ENCODE assay signal across 27 cellular contexts in genomic region chr13:46496086-46496485, GRCh38. TPM values are rescaled to one million over a fixed set of nuclear protein-coding genes. Genes with fewer than 3 reads are reported as not detected.
DNase-seq lines count a peak whose midpoint lies in the region; ATAC-seq and TF ChIP-seq lines count a peak whose summit lies in the region.
"Had no signal": no experiment of that assay in that cellular context is flagged by ENCODE, and none has a peak within 500 bp of the region (broad histone marks: within the 10 kb centered on the region; RNA-seq: fewer than 3 reads in every experiment).

No MANE protein-coding gene starts in this region.

- H3K36me3 ChIP-seq in GM23248 (ENCODE audit: low read depth) = no peaks in the 10 kb centered on the region
- no peaks in the 10 kb centered on the region for H3K36me3 ChIP-seq in ascending aorta
- H3K36me3 ChIP-seq in hepatocyte (replicated peaks; ENCODE audit: insufficient read depth, low read depth) = no peaks in the 10 kb centered on the region
- no peaks in the 10 kb centered on the region for H3K36me3 ChIP-seq in tibial artery
- H3K36me3 ChIP-seq in esophagus squamous epithelium = no peaks in the 10 kb centered on the region

- no peak for TF ChIP-seq POLR2A in esophagus squamous epithelium (IDR thresholded peaks at IDR 0.05)

- H2AFZ ChIP-seq in GM23248 = 0 out of 2 replicates have a peak overlapping the region, but pooled peaks have one; percentile 7
- no peak overlapping the region for H2AFZ ChIP-seq in hepatocyte

- POLR2A ChIA-PET in activated CD8-positive, alpha-beta T cell treated with anti-CD3 and anti-CD28 coated beads, Interleukin-2, amount 10 ng/mL, durations not matched to agents 7 days and 5 days (lab: Charles Lee) = no interaction called here

- H3K9ac ChIP-seq in GM23248 = no peak overlapping the region

- no peaks in the 10 kb centered on the region for H3K79me2 ChIP-seq in GM23248 (ENCODE audit: insufficient read depth)
- H3K79me2 ChIP-seq in hepatocyte = no peaks in the 10 kb centered on the region

- intact Hi-C loops in ascending aorta (cut with DNase I) = loop anchor here (5.0 kb wide), 1 partner anchor 36 kb away; no protein-coding TSS in a partner anchor
- intact Hi-C loops in tibial artery (cut with DNase I; ENCODE audit: low total_unique reads) = loop anchor here (5.0 kb wide), 1 partner anchor 41 kb away; no protein-coding TSS in a partner anchor
- intact Hi-C loops in esophagus squamous epithelium (cut with DNase I) = no loop called here

- H3K9me3 ChIP-seq in GM23248 (ENCODE audit: low read depth) = no peaks in the 10 kb centered on the region
- H3K9me3 ChIP-seq in ascending aorta = no peaks in the 10 kb centered on the region
- H3K9me3 ChIP-seq in hepatocyte (ENCODE audit: low read depth) = no peaks in the 10 kb centered on the region
- no peaks in the 10 kb centered on the region for H3K9me3 ChIP-seq in tibial artery
- H3K9me3 ChIP-seq in esophagus squamous epithelium = no peaks in the 10 kb centered on the region
- H3K9me3 ChIP-seq: A549 had no signal

- H3K9me2 ChIP-seq in GM23248 (ENCODE audit: insufficient read depth) = no peaks in the 10 kb centered on the region
- no peaks in the 10 kb centered on the region for H3K9me2 ChIP-seq in hepatocyte (replicated peaks; ENCODE audit: insufficient read depth)

- H3K27ac Mint-ChIP-seq in activated CD8-positive, alpha-beta T cell treated with anti-CD3 and anti-CD28 coated beads, Interleukin-2, amount 10 ng/mL, durations not matched to agents 7 days and 5 days = no peak overlapping the region
- H3K27ac Mint-ChIP-seq: B cell; CD8-positive, alpha-beta memory T cell had no signal

- H3K4me3 ChIP-seq in GM23248 = peak overlapping the region; percentile 21
- H3K4me3 ChIP-seq in ascending aorta = peak overlapping the region in 1 of 2 donors; percentile 38
- H3K4me3 ChIP-seq in hepatocyte = no peak overlapping the region
- peak overlapping the region; percentile 2 to 17 for H3K4me3 ChIP-seq in tibial artery
- no peak overlapping the region for H3K4me3 ChIP-seq in esophagus squamous epithelium
- H3K4me3 ChIP-seq: A549 had no signal

- H3K4me2 ChIP-seq in GM23248 (ENCODE audit: unreplicated experiment) (peak overlapping the region; percentile 29), hepatocyte (no peak overlapping the region)
- H3K4me2 ChIP-seq: A549 had no signal

- no peaks in the 10 kb centered on the region for H3K27me3 Mint-ChIP-seq in activated CD8-positive, alpha-beta T cell treated with anti-CD3 and anti-CD28 coated beads, Interleukin-2, amount 10 ng/mL, durations not matched to agents 7 days and 5 days (ENCODE audit: low read depth)

- CTCF ChIA-PET in activated CD8-positive, alpha-beta T cell treated with anti-CD3 and anti-CD28 coated beads, Interleukin-2, amount 10 ng/mL, durations not matched to agents 7 days and 5 days (lab: Charles Lee) = interaction anchor here (1.2 to 2.7 kb wide), 2 partner anchors 14 to 225 kb away, joined by 3 to 14 read pairs; no protein-coding TSS in a partner anchor

- WGBS in GM23248 (ENCODE audit: low coverage in 1 of 2, low lambda C conversion rate in 2 of 2, missing lambda C conversion rate in 2 of 2), 2 experiments = 10 to 16% methylated on average over 4 of the region's 4 CpGs
- WGBS in hepatocyte (ENCODE audit: low lambda C conversion rate, missing lambda C conversion rate) = 61% methylated on average over 4 of the region's 4 CpGs
- 73 to 93% methylated on average over 4 of the region's 4 CpGs for WGBS in esophagus squamous epithelium, 2 donors

- no peak for TF ChIP-seq CTCF in ascending aorta (IDR thresholded peaks at IDR 0.05)
- no peak for TF ChIP-seq CTCF in hepatocyte (IDR thresholded peaks at IDR 0.05; ENCODE audit: poor library complexity)
- TF ChIP-seq CTCF in tibial artery (IDR thresholded peaks at IDR 0.05) = no peak
- TF ChIP-seq CTCF in esophagus squamous epithelium (IDR thresholded peaks at IDR 0.05) = no peak

- no peak overlapping the region for H3K27ac ChIP-seq in GM23248
- peak overlapping the region; percentile 31 to 64 for H3K27ac ChIP-seq in ascending aorta
- peak overlapping the region; percentile 60 for H3K27ac ChIP-seq in hepatocyte
- peak overlapping the region; percentile 51 to 59 for H3K27ac ChIP-seq in tibial artery
- H3K27ac ChIP-seq in esophagus squamous epithelium = no peak overlapping the region
- H3K27ac ChIP-seq: A549, C4-2B, RWPE1 had no signal

- H3K4me1 ChIP-seq in GM23248 (ENCODE audit: insufficient read depth) = peaks cover 9% of the 10 kb centered on the region; the same call in 1 of the 2 replicates
- peaks cover 5 to 13% of the 10 kb centered on the region in 2 donors for H3K4me1 ChIP-seq in ascending aorta
- H3K4me1 ChIP-seq in hepatocyte (ENCODE audit: insufficient read depth) = no peaks in the 10 kb centered on the region
- H3K4me1 ChIP-seq in tibial artery = peaks cover 0 to 22% (median 6%) of the 10 kb centered on the region in 4 donors
- no peaks in the 10 kb centered on the region for H3K4me1 ChIP-seq in esophagus squamous epithelium

- in situ Hi-C loops in GM23248 (cut with MboI) = loop anchor here (10.0 kb wide), 1 partner anchor 229 kb away; no protein-coding TSS in a partner anchor

- H4K20me1 ChIP-seq in GM23248 (ENCODE audit: insufficient read depth) (no peaks in the 10 kb centered on the region), hepatocyte (ENCODE audit: insufficient read depth, poor library complexity, severe bottlenecking) (no peaks in the 10 kb centered on the region)

- no peak for ATAC-seq in activated CD8-positive, alpha-beta T cell treated with anti-CD3 and anti-CD28 coated beads, Interleukin-2, amount 10 ng/mL, durations not matched to agents 7 days and 5 days
- ATAC-seq: A549, HepG2 had no signal

- H3K27me3 ChIP-seq in GM23248 (replicated peaks; ENCODE audit: insufficient read depth) = no peaks in the 10 kb centered on the region
- H3K27me3 ChIP-seq in ascending aorta = no peaks in the 10 kb centered on the region
- H3K27me3 ChIP-seq in hepatocyte = no peaks in the 10 kb centered on the region
- no peaks in the 10 kb centered on the region for H3K27me3 ChIP-seq in tibial artery
- peaks cover 0 to 2% (median 0%) of the 10 kb centered on the region in 4 donors for H3K27me3 ChIP-seq in esophagus squamous epithelium

- DNase-seq in GM23248 (no peak), ascending aorta (ENCODE audit: low spot score in 2 of 2) (no peak), hepatocyte (ENCODE audit: low spot score) (no peak), tibial artery (no peak), esophagus squamous epithelium (lab: John Stamatoyannopoulos, UW) (no peak), NCI-H1436 (lab: John Stamatoyannopoulos, UW) (no peak)
- no peak for DNase-seq in activated CD8-positive, alpha-beta T cell treated with anti-CD3 and anti-CD28 coated beads, Interleukin-2, amount 10 ng/mL, durations not matched to agents 7 days and 5 days
- DNase-seq: CD8-positive, alpha-beta memory T cell; DMS 273 treated with DMSO at 0.1 percent for 48 hours; DMS79; EL; GF-D8; Karpas-422; NCI-H1092; NCI-H1417 treated with DMSO at 0.1 percent for 48 hours; NCI-H187; NCI-H2081 treated with DMSO at 0.1 percent for 48 hours; NCI-H2171 treated with DMSO at 0.1 percent for 48 hours; NCI-H345; NCI-H524; NCI-H774; SHP77 had no signal

- no peaks in the 10 kb centered on the region for H3K9me3 Mint-ChIP-seq in activated CD8-positive, alpha-beta T cell treated with anti-CD3 and anti-CD28 coated beads, Interleukin-2, amount 10 ng/mL, durations not matched to agents 7 days and 5 days (ENCODE audit: insufficient read depth)
- H3K9me3 Mint-ChIP-seq: CD8-positive, alpha-beta memory T cell had no signal

- H3F3A ChIP-seq in GM23248 (ENCODE audit: insufficient read depth) = no peaks in the 10 kb centered on the region

- H3K4me3 Mint-ChIP-seq in activated CD8-positive, alpha-beta T cell treated with anti-CD3 and anti-CD28 coated beads, Interleukin-2, amount 10 ng/mL, durations not matched to agents 7 days and 5 days = no peak overlapping the region
- H3K4me3 Mint-ChIP-seq: B cell; CD8-positive, alpha-beta memory T cell had no signal

- H3K36me3 Mint-ChIP-seq in activated CD8-positive, alpha-beta T cell treated with anti-CD3 and anti-CD28 coated beads, Interleukin-2, amount 10 ng/mL, durations not matched to agents 7 days and 5 days (ENCODE audit: low read depth) = no peaks in the 10 kb centered on the region

- no peaks in the 10 kb centered on the region for H3K4me1 Mint-ChIP-seq in activated CD8-positive, alpha-beta T cell treated with anti-CD3 and anti-CD28 coated beads, Interleukin-2, amount 10 ng/mL, durations not matched to agents 7 days and 5 days (ENCODE audit: low read depth)
- H3K4me1 Mint-ChIP-seq: B cell; CD8-positive, alpha-beta memory T cell had no signal

RNA-seq across cellular contexts. Expression of gene LRCH1, which starts 56.9 kb away (rescaled TPM):
- total RNA-seq in GM23248 (2014; rRNA removed; shearing (Covaris generic)) = 3.4 and 5.0 TPM in 2 replicates
- 4.3 and 4.7 TPM in 2 replicates for polyA plus RNA-seq in GM23248 (2016; fragmentation: Nextera tagmentation; extraction: Ambion mirVana)
- total RNA-seq in ascending aorta = 45.4 TPM
- total RNA-seq in hepatocyte = 14.1 and 16.3 TPM in 2 replicates
- 5.0 and 5.7 TPM in 2 replicates for polyA plus RNA-seq in hepatocyte
- total RNA-seq in esophagus squamous epithelium = 10 to 100 TPM in 1 of 4 donors, 1 to 10 TPM in 3; 5.0 to 20.4 (median 7.4) TPM
- 10 to 100 TPM; 15.3 to 18.0 TPM for total RNA-seq in activated CD8-positive, alpha-beta T cell treated with anti-CD3 and anti-CD28 coated beads, Interleukin-2, amount 10 ng/mL, durations not matched to agents 7 days and 5 days

Comparison
In these comparisons a context has a peak if more than half of its experiments do, and no peak if none do; other contexts are left out.
1. H3K27ac ChIP-seq: peak in ascending aorta (2 of 2), hepatocyte (single experiment) and tibial artery (2 of 2); none in GM23248 (single experiment) and esophagus squamous epithelium (0 of 4).
2. H3K4me3 ChIP-seq: peak in GM23248 (single experiment) and tibial artery (2 of 2); none in hepatocyte (single experiment) and esophagus squamous epithelium (0 of 4).